27 cellular contexts compared by ENCODE assay signal in genomic region chr22:19825016-19825339, GRCh38. TPM values are rescaled to one million over a fixed set of nuclear protein-coding genes. Genes with fewer than 3 reads are reported as not detected.
DNase-seq lines count a peak whose midpoint lies in the region; ATAC-seq, FAIRE-seq and TF ChIP-seq lines count a peak whose summit lies in the region.
"Had no signal": no experiment of that assay in that cellular context is flagged by ENCODE, and none has a peak within 500 bp of the region (broad histone marks: within the 10 kb centered on the region; RNA-seq: fewer than 3 reads in every experiment).

No MANE protein-coding gene starts in this region.

- H3K27me3 ChIP-seq in K562 (ENCODE audit: control insufficient read depth in 2 of 2, insufficient read depth in 2 of 2, low read length in 2 of 2) = no peaks in the 10 kb centered on the region
- H3K27me3 ChIP-seq: esophagus squamous epithelium, transverse colon had no signal

- no peak for ATAC-seq in activated CD8-positive, alpha-beta memory T cell treated with anti-CD3 and anti-CD28 coated beads, Interleukin-2, amount 10 ng/mL, durations not matched to agents 7 days and 5 days
- ATAC-seq in K562 = no peak
- no peak for ATAC-seq in left lobe of liver
- ATAC-seq: left ventricle myocardium superior, mucosa of descending colon, sciatic nerve had no signal

- no peak for TF ChIP-seq POLR2A in K562 (conservative IDR thresholded peaks at IDR 0.05)

- H3K9me3 ChIP-seq in K562 (replicated peaks; ENCODE audit: control insufficient read depth, insufficient read depth, low read depth, low read length) = no peaks in the 10 kb centered on the region; the same call in 1 of the 2 replicates
- H3K9me3 ChIP-seq: esophagus squamous epithelium, HAP-1, mucosa of descending colon, transverse colon had no signal

- BruUV-seq in K562 (replicated peaks; lab: Mats Ljungman, UMichigan) = no TSS peak

- POLR2A ChIA-PET in K562 (lab: Yijun Ruan, JAX) = interaction anchor here (1.0 to 16.0 kb wide), 6 partner anchors 8 to 117 kb away, joined by 3 to 247 read pairs (median 6); partner anchors contain the start of genes COMT and TXNRD2

- H3K4me3 ChIP-seq in K562 = no peak overlapping the region
- H3K4me3 ChIP-seq: esophagus squamous epithelium, HAP-1, mucosa of descending colon, transverse colon had no signal

- no peak for TF ChIP-seq RAD21 in K562 (CRISPR knock-in tag; conservative IDR thresholded peaks at IDR 0.05 in 1 of 2, IDR thresholded peaks at IDR 0.05 in 1 of 2)

- H3K79me2 ChIP-seq in K562 (ENCODE audit: control insufficient read depth, insufficient read depth, low read length) = no peaks in the 10 kb centered on the region

- no peak overlapping the region for H3K27ac Mint-ChIP-seq in activated CD8-positive, alpha-beta memory T cell treated with anti-CD3 and anti-CD28 coated beads, Interleukin-2, amount 10 ng/mL, durations not matched to agents 7 days and 5 days
- no peak overlapping the region for H3K27ac Mint-ChIP-seq in type B pancreatic cell
- H3K27ac Mint-ChIP-seq: activated CD4-positive, alpha-beta T cell treated with anti-CD3 and anti-CD28 coated beads, Interleukin-2, amount 10 ng/mL, durations not matched to agents 24 days and 14 days; immature natural killer cell; nephron progenitor cell; stimulated activated naive CD8-positive, alpha-beta T cell treated with anti-CD3 and anti-CD28 coated beads, Interleukin-15, Interleukin-2, amounts not matched to agents 100 ng/mL and 50 ng/mL, for 24 hours had no signal

- H3K4me1 ChIP-seq in K562 (replicated peaks in 1 of 2; ENCODE audit: control insufficient read depth in 2 of 2, insufficient read depth in 2 of 2, low read length in 2 of 2) = peaks cover 13 to 47% of the 10 kb centered on the region in 2 experiments; a peak in 4 of 5 replicates
- H3K4me1 ChIP-seq: HAP-1, transverse colon had no signal

- H4K20me1 ChIP-seq in K562 (replicated peaks; ENCODE audit: control insufficient read depth, insufficient read depth, low read length) = no peaks in the 10 kb centered on the region; the same call in 1 of the 2 replicates

- H3K9ac ChIP-seq in K562 (ENCODE audit: insufficient read depth in 1 of 2, low read depth in 2 of 2, low read length in 2 of 2) = peak overlapping the region in 1 of 2 experiments; percentile 82; a peak in 2 of 4 replicates

- peak; percentile 28 for DNase-seq in activated CD8-positive, alpha-beta memory T cell treated with anti-CD3 and anti-CD28 coated beads, Interleukin-2, amount 10 ng/mL, durations not matched to agents 7 days and 5 days
- DNase-seq in activated CD8-positive, alpha-beta memory T cell treated with anti-CD3 and anti-CD28 coated beads for 24 hours = no peak
- no peak for DNase-seq in K562 (ENCODE audit: extremely low read depth in 1 of 4, low spot score in 3 of 4)
- peak; percentile 41 for DNase-seq in left lobe of liver (ENCODE audit: low spot score)
- peak; percentile 48 for DNase-seq in type B pancreatic cell (ENCODE audit: extremely low spot score, unreplicated experiment)
- DNase-seq in DMS 273 (lab: John Stamatoyannopoulos, UW; ENCODE audit: unreplicated experiment) = no peak
- no peak for DNase-seq in stimulated activated naive CD4-positive, alpha-beta T cell treated with Interleukin-2 at 50 U/mL for 16 hours (lab: John Stamatoyannopoulos, UW)
- no peak for DNase-seq in NCI-H446 (lab: John Stamatoyannopoulos, UW)
- DNase-seq: activated CD4-positive, alpha-beta T cell treated with anti-CD3 and anti-CD28 coated beads, Interleukin-2, amount 10 ng/mL, durations not matched to agents 24 days and 14 days; activated naive CD4-positive, alpha-beta T cell treated with Interleukin-2 at 50 U/mL for 16 hours; DMS79; esophagus squamous epithelium; hippocampal formation; immature natural killer cell; left ventricle myocardium superior; NCI-H1092 treated with DMSO at 0.1 percent for 48 hours; NCI-H2029; NCI-H2227 treated with DMSO at 0.1 percent for 48 hours; NCI-H774; nephron progenitor cell; transverse colon had no signal

- 65% methylated on average over 5 of the region's 5 CpGs for WGBS in K562 (ENCODE audit: insufficient coverage, low coverage, missing lambda C conversion rate)

- no peaks in the 10 kb centered on the region; the same call in 2 of the 3 replicates for H3K36me3 ChIP-seq in K562 (ENCODE audit: control insufficient read depth, insufficient read depth, low read length)
- H3K36me3 ChIP-seq: HAP-1, transverse colon had no signal

- TF ChIP-seq CTCF in K562 (IDR thresholded peaks at IDR 0.05 in 2 of 3, conservative IDR thresholded peaks at IDR 0.05 in 1 of 3; ENCODE audit: insufficient read depth in 2 of 3, low read depth in 1 of 3, low read length in 3 of 3) (no peak), type B pancreatic cell (conservative IDR thresholded peaks at IDR 0.05) (no peak)

- FAIRE-seq in K562 (lab: Jason Lieb, UNC) = no peak
- FAIRE-seq: frontal cortex, GM12891 had no signal

- no peaks in the 10 kb centered on the region for H3K9me3 Mint-ChIP-seq in activated CD8-positive, alpha-beta memory T cell treated with anti-CD3 and anti-CD28 coated beads, Interleukin-2, amount 10 ng/mL, durations not matched to agents 7 days and 5 days (ENCODE audit: low read depth)
- H3K9me3 Mint-ChIP-seq in type B pancreatic cell = no peaks in the 10 kb centered on the region
- H3K9me3 Mint-ChIP-seq: activated CD4-positive, alpha-beta T cell treated with anti-CD3 and anti-CD28 coated beads, Interleukin-2, amount 10 ng/mL, durations not matched to agents 24 days and 14 days; immature natural killer cell; stimulated activated naive CD8-positive, alpha-beta T cell treated with anti-CD3 and anti-CD28 coated beads, Interleukin-15, Interleukin-2, amounts not matched to agents 100 ng/mL and 50 ng/mL, for 24 hours had no signal

- no peak overlapping the region for H2AFZ ChIP-seq in K562 (ENCODE audit: low read depth, low read length)

- no peak for TF ChIP-seq EP300 in K562 (IDR thresholded peaks at IDR 0.05; ENCODE audit: low read length)

- no peaks in the 10 kb centered on the region for H3K4me1 Mint-ChIP-seq in activated CD8-positive, alpha-beta memory T cell treated with anti-CD3 and anti-CD28 coated beads, Interleukin-2, amount 10 ng/mL, durations not matched to agents 7 days and 5 days
- peaks cover 6% of the 10 kb centered on the region for H3K4me1 Mint-ChIP-seq in type B pancreatic cell (ENCODE audit: unreplicated experiment)
- H3K4me1 Mint-ChIP-seq: activated CD4-positive, alpha-beta T cell treated with anti-CD3 and anti-CD28 coated beads, Interleukin-2, amount 10 ng/mL, durations not matched to agents 24 days and 14 days; immature natural killer cell had no signal

- no peak overlapping the region for H3K4me2 ChIP-seq in K562 (ENCODE audit: insufficient read depth, low read length)

- in situ Hi-C loops in K562 (cut with MboI) = no loop called here

- H3K9me1 ChIP-seq in K562 (ENCODE audit: control insufficient read depth, insufficient read depth, low read length) = peaks cover 3% of the 10 kb centered on the region

- H3K4me3 Mint-ChIP-seq in activated CD8-positive, alpha-beta memory T cell treated with anti-CD3 and anti-CD28 coated beads, Interleukin-2, amount 10 ng/mL, durations not matched to agents 7 days and 5 days = no peak overlapping the region
- H3K4me3 Mint-ChIP-seq in type B pancreatic cell = no peak overlapping the region
- H3K4me3 Mint-ChIP-seq: activated CD4-positive, alpha-beta T cell treated with anti-CD3 and anti-CD28 coated beads, Interleukin-2, amount 10 ng/mL, durations not matched to agents 24 days and 14 days; immature natural killer cell; nephron progenitor cell; stimulated activated naive CD8-positive, alpha-beta T cell treated with anti-CD3 and anti-CD28 coated beads, Interleukin-15, Interleukin-2, amounts not matched to agents 100 ng/mL and 50 ng/mL, for 24 hours had no signal

- no peaks in the 10 kb centered on the region for H3K27me3 Mint-ChIP-seq in activated CD8-positive, alpha-beta memory T cell treated with anti-CD3 and anti-CD28 coated beads, Interleukin-2, amount 10 ng/mL, durations not matched to agents 7 days and 5 days
- no peaks in the 10 kb centered on the region for H3K27me3 Mint-ChIP-seq in type B pancreatic cell
- H3K27me3 Mint-ChIP-seq: activated CD4-positive, alpha-beta T cell treated with anti-CD3 and anti-CD28 coated beads, Interleukin-2, amount 10 ng/mL, durations not matched to agents 24 days and 14 days; stimulated activated naive CD8-positive, alpha-beta T cell treated with anti-CD3 and anti-CD28 coated beads, Interleukin-15, Interleukin-2, amounts not matched to agents 100 ng/mL and 50 ng/mL, for 24 hours had no signal

- CTCF ChIA-PET in activated CD8-positive, alpha-beta memory T cell treated with anti-CD3 and anti-CD28 coated beads, Interleukin-2, amount 10 ng/mL, durations not matched to agents 7 days and 5 days (lab: Charles Lee) = no interaction called here
- CTCF ChIA-PET in K562 (lab: Yijun Ruan, JAX; ENCODE audit: low intra/inter-chr PET ratio) = no interaction called here

- intact Hi-C loops in K562 (cut with micrococcal nuclease) = no loop called here

- H3K36me3 Mint-ChIP-seq in activated CD8-positive, alpha-beta memory T cell treated with anti-CD3 and anti-CD28 coated beads, Interleukin-2, amount 10 ng/mL, durations not matched to agents 7 days and 5 days = no peaks in the 10 kb centered on the region
- peaks cover 8% of the 10 kb centered on the region for H3K36me3 Mint-ChIP-seq in type B pancreatic cell

- no peak overlapping the region for H3K27ac ChIP-seq in K562 (ENCODE audit: extremely low read depth, low read depth, low read length)
- H3K27ac ChIP-seq: transverse colon had no signal

RNA-seq across cellular contexts. Expression of gene GNB1L, which starts 29.7 kb away (rescaled TPM):
- 10 to 100 TPM; 13.7 to 14.7 TPM for total RNA-seq in activated CD8-positive, alpha-beta memory T cell treated with anti-CD3 and anti-CD28 coated beads, Interleukin-2, amount 10 ng/mL, durations not matched to agents 7 days and 5 days
- 5.3 and 21.3 TPM in 2 replicates for total RNA-seq in K562 (2011; cell fraction: chromatin; rRNA removed; ENCODE audit: low replicate concordance)
- 21.8 and 25.5 TPM in 2 replicates for total RNA-seq in K562 (2011; cell fraction: nucleolus; rRNA removed)
- 7.3 and 7.8 TPM in 2 replicates for total RNA-seq in K562 (2011; cell fraction: nucleoplasm; rRNA removed)
- total RNA-seq in K562 (2014; rRNA removed) (48.9 and 69.1 TPM in 2 replicates), K562 (2014; rRNA removed; fragmentation: Illumina TruSeq; extraction: Trizol) (0.57 and 0.84 TPM in 2 replicates), K562 (2015; rRNA removed; fragmentation: Illumina TruSeq; extraction: Trizol) (17.8 and 20.6 TPM in 2 replicates), K562 (2021) (50.5 and 55.3 TPM in 2 replicates), left lobe of liver (4.3 TPM), type B pancreatic cell (ENCODE audit: low replicate concordance) (7.5 and 7.7 TPM in 2 replicates)
- polyA plus RNA-seq in K562 (2011; rRNA removed) (10.2 and 35.0 TPM in 2 replicates), K562 (2014; fragmentation: Illumina TruSeq; extraction: Trizol) (1.9 and 18.0 TPM in 2 replicates), K562 (2014; fragmentation: Nextera tagmentation; extraction: Ambion mirVana) (1 to 10 TPM in 1 of 2 experiments, under 1 TPM in 1; 0.56 to 3.5 TPM), K562 (2014; rRNA removed) (40.7 and 41.3 TPM in 2 replicates)
- polyA plus RNA-seq in K562 (2011; cell fraction: cytosol; rRNA removed) = 37.2 and 43.8 TPM in 2 replicates
- polyA plus RNA-seq in K562 (2011; cell fraction: nucleus; rRNA removed) = 33.2 and 43.3 TPM in 2 replicates
- polyA plus RNA-seq in K562 (2012) = 42.2 and 62.2 TPM in 2 replicates
- 2.8 and 3.7 TPM in 2 replicates for polyA minus RNA-seq in K562 (2011; rRNA and poly(A)+ RNA removed)
- polyA minus RNA-seq in K562 (2011; cell fraction: cytosol; rRNA and poly(A)+ RNA removed) = 13.2 and 33.0 TPM in 2 replicates
- 12.0 and 14.3 TPM in 2 replicates for polyA minus RNA-seq in K562 (2011; cell fraction: nucleus; rRNA and poly(A)+ RNA removed)

RNA-seq across cellular contexts. Expression of gene RTL10, which starts 29.7 kb away (rescaled TPM):
- total RNA-seq in activated CD8-positive, alpha-beta memory T cell treated with anti-CD3 and anti-CD28 coated beads, Interleukin-2, amount 10 ng/mL, durations not matched to agents 7 days and 5 days = 10 to 100 TPM; 12.8 to 15.9 TPM
- 82.4 and 192 TPM in 2 replicates for total RNA-seq in K562 (2011; cell fraction: chromatin; rRNA removed; ENCODE audit: low replicate concordance)
- 134 and 166 TPM in 2 replicates for total RNA-seq in K562 (2011; cell fraction: nucleolus; rRNA removed)
- 107 and 110 TPM in 2 replicates for total RNA-seq in K562 (2011; cell fraction: nucleoplasm; rRNA removed)
- total RNA-seq in K562 (2014; rRNA removed) = 32.5 and 42.0 TPM in 2 replicates
- total RNA-seq in K562 (2014; rRNA removed; fragmentation: Illumina TruSeq; extraction: Trizol) = 16.3 and 19.8 TPM in 2 replicates
- 26.2 and 28.8 TPM in 2 replicates for total RNA-seq in K562 (2015; rRNA removed; fragmentation: Illumina TruSeq; extraction: Trizol)
- 75.4 and 75.5 TPM in 2 replicates for total RNA-seq in K562 (2021)
- polyA plus RNA-seq in K562 (2011; rRNA removed) = 32.7 and 82.6 TPM in 2 replicates
- polyA plus RNA-seq in K562 (2011; cell fraction: cytosol; rRNA removed) = 68.8 and 74.9 TPM in 2 replicates
- polyA plus RNA-seq in K562 (2011; cell fraction: nucleus; rRNA removed) = 124 and 157 TPM in 2 replicates
- polyA plus RNA-seq in K562 (2012) = 40.3 and 56.9 TPM in 2 replicates
- polyA plus RNA-seq in K562 (2014; fragmentation: Illumina TruSeq; extraction: Trizol) = 39.2 and 40.1 TPM in 2 replicates
- polyA plus RNA-seq in K562 (2014; fragmentation: Nextera tagmentation; extraction: Ambion mirVana) = 10 to 100 TPM; 23.6 to 33.7 TPM
- polyA plus RNA-seq in K562 (2014; rRNA removed) = 28.2 and 31.2 TPM in 2 replicates
- 49.5 and 66.5 TPM in 2 replicates for polyA minus RNA-seq in K562 (2011; rRNA and poly(A)+ RNA removed)
- polyA minus RNA-seq in K562 (2011; cell fraction: cytosol; rRNA and poly(A)+ RNA removed) = 31.7 and 46.0 TPM in 2 replicates
- polyA minus RNA-seq in K562 (2011; cell fraction: nucleus; rRNA and poly(A)+ RNA removed) = 42.7 and 85.4 TPM in 2 replicates
- 9.4 TPM for total RNA-seq in left lobe of liver
- total RNA-seq in type B pancreatic cell (ENCODE audit: low replicate concordance) = 28.8 and 39.1 TPM in 2 replicates

Comparison
In these comparisons a context has a peak if more than half of its experiments do, and no peak if none do; other contexts are left out.
1. DNase-seq: peak in activated CD8-positive, alpha-beta memory T cell treated with anti-CD3 and anti-CD28 coated beads, Interleukin-2, amount 10 ng/mL, durations not matched to agents 7 days and 5 days (single experiment), left lobe of liver (single experiment) and type B pancreatic cell (single experiment); none in activated CD8-positive, alpha-beta memory T cell treated with anti-CD3 and anti-CD28 coated beads for 24 hours (single experiment), K562 (0 of 4), DMS 273 (single experiment), stimulated activated naive CD4-positive, alpha-beta T cell treated with Interleukin-2 at 50 U/mL for 16 hours (single experiment) and NCI-H446 (0 of 2).